Comparison of ENCODE assay signal across 18 cellular contexts in genomic region chr21:25564349-25564948, GRCh38. TPM values are rescaled to one million over a fixed set of nuclear protein-coding genes. Genes with fewer than 3 reads are reported as not detected.
DNase-seq lines count a peak whose midpoint lies in the region; ATAC-seq, FAIRE-seq and TF ChIP-seq lines count a peak whose summit lies in the region.
"Had no signal": no experiment of that assay in that cellular context is flagged by ENCODE, and none has a peak within 500 bp of the region (broad histone marks: within the 10 kb centered on the region; RNA-seq: fewer than 3 reads in every experiment).

No MANE protein-coding gene starts in this region.

- H3K18ac ChIP-seq in H9 (ENCODE audit: insufficient read length, low read depth, low read length) = no peak overlapping the region

- H3K23ac ChIP-seq in H9 (ENCODE audit: insufficient read length, low read depth, low read length) = no peak overlapping the region

- H4K5ac ChIP-seq in H9 (ENCODE audit: insufficient read length, low read depth, low read length) = no peak overlapping the region

- no peak overlapping the region for H2BK15ac ChIP-seq in H9 (ENCODE audit: low read depth, low read length)

- FAIRE-seq in GM18507 (lab: Jason Lieb, UNC) = peak; percentile 69
- FAIRE-seq: G401.6 had no signal

- no peaks in the 10 kb centered on the region for H3K27me3 Mint-ChIP-seq in T-helper 2 cell treated with Interferon-gamma antibody and Interleukin-4, amounts not matched to agents 5 μg/mL and 100 μg/mL, for 36 hours (ENCODE audit: low read depth)
- H3K27me3 Mint-ChIP-seq in activated T-helper 17 cell treated with anti-CD3 and anti-CD28 coated beads, Interleukin-2, amount 50 U/mL, for 72 hours = no peaks in the 10 kb centered on the region
- H3K27me3 Mint-ChIP-seq in natural killer cell (ENCODE audit: low read depth in 2 of 2) = no peaks in the 10 kb centered on the region
- H3K27me3 Mint-ChIP-seq in H9 (ENCODE audit: low read depth) = peaks cover 45% of the 10 kb centered on the region

- no peaks in the 10 kb centered on the region for H3K79me2 ChIP-seq in H9 (ENCODE audit: insufficient read depth, low read length)

- H3K27ac Mint-ChIP-seq in T-helper 2 cell treated with Interferon-gamma antibody and Interleukin-4, amounts not matched to agents 5 μg/mL and 100 μg/mL, for 36 hours = peak overlapping the region; percentile 99
- peak overlapping the region; percentile 90 for H3K27ac Mint-ChIP-seq in activated T-helper 17 cell treated with anti-CD3 and anti-CD28 coated beads, Interleukin-2, amount 50 U/mL, for 72 hours
- H3K27ac Mint-ChIP-seq in natural killer cell (peak overlapping the region; percentile 83 to 84), H9 (no peak overlapping the region)
- H3K27ac Mint-ChIP-seq: GM23338 had no signal

- no peak overlapping the region for H3K4me2 ChIP-seq in H9 (ENCODE audit: insufficient read depth, insufficient read length, low read length)
- H3K4me2 ChIP-seq: GM23338 had no signal

- H3K79me1 ChIP-seq in H9 (ENCODE audit: insufficient read depth, low read depth, low read length, poor library complexity, severe bottlenecking) = no peaks in the 10 kb centered on the region

- H3K4me3 Mint-ChIP-seq in T-helper 2 cell treated with Interferon-gamma antibody and Interleukin-4, amounts not matched to agents 5 μg/mL and 100 μg/mL, for 36 hours = peak overlapping the region; percentile 98
- peak overlapping the region; percentile 88 for H3K4me3 Mint-ChIP-seq in activated T-helper 17 cell treated with anti-CD3 and anti-CD28 coated beads, Interleukin-2, amount 50 U/mL, for 72 hours
- H3K4me3 Mint-ChIP-seq in natural killer cell (peak overlapping the region; percentile 97), H9 (no peak overlapping the region)
- H3K4me3 Mint-ChIP-seq: GM23338 had no signal

- H3K56ac ChIP-seq in H9 (ENCODE audit: insufficient read length, low read depth, low read length) = no peak overlapping the region

- H3K36me3 Mint-ChIP-seq in T-helper 2 cell treated with Interferon-gamma antibody and Interleukin-4, amounts not matched to agents 5 μg/mL and 100 μg/mL, for 36 hours (ENCODE audit: low read depth) = peaks cover 40% of the 10 kb centered on the region
- H3K36me3 Mint-ChIP-seq in activated T-helper 17 cell treated with anti-CD3 and anti-CD28 coated beads, Interleukin-2, amount 50 U/mL, for 72 hours (ENCODE audit: low read depth) = peaks cover 97% of the 10 kb centered on the region
- H3K36me3 Mint-ChIP-seq in natural killer cell (no peaks in the 10 kb centered on the region), H9 (ENCODE audit: insufficient read depth in 1 of 3, low read depth in 3 of 3) (no peaks in the 10 kb centered on the region; a peak in 1 of 7 replicates)

- intact Hi-C loops in natural killer cell (cut with micrococcal nuclease) (loop anchor here (5.0 kb wide), 2 partner anchors 43 to 107 kb away; partner anchors contain the start of gene MRPL39), Right ventricle myocardium inferior (cut with DNase I) (no loop called here)

- H4K91ac ChIP-seq in H9 (ENCODE audit: insufficient read length, low read depth, low read length) = no peak overlapping the region

- WGBS in H9 (ENCODE audit: extremely low coverage, insufficient read length, low lambda C conversion rate) = no CpG with 5 or more reads among the region's 3 CpGs

- no peak overlapping the region for H2BK12ac ChIP-seq in H9 (ENCODE audit: insufficient read length, low read depth, low read length)

- H3K9ac ChIP-seq in H9 (ENCODE audit: extremely low read depth, insufficient read length, low read length) = no peak overlapping the region

- H3K23me2 ChIP-seq in H9 (ENCODE audit: insufficient read length, low read depth, low read length, poor library complexity, severe bottlenecking) = peaks cover 9% of the 10 kb centered on the region

- TF ChIP-seq CTCF in natural killer cell (IDR thresholded peaks at IDR 0.05) (no peak), H9 (conservative IDR thresholded peaks at IDR 0.05) (no peak)

- no peak overlapping the region for H3K27ac ChIP-seq in H9 (ENCODE audit: insufficient read length, low read depth, low read length)
- H3K27ac ChIP-seq: ascending aorta, dorsolateral prefrontal cortex, thyroid gland had no signal

- H3K9me3 Mint-ChIP-seq in T-helper 2 cell treated with Interferon-gamma antibody and Interleukin-4, amounts not matched to agents 5 μg/mL and 100 μg/mL, for 36 hours = no peaks in the 10 kb centered on the region
- H3K9me3 Mint-ChIP-seq in activated T-helper 17 cell treated with anti-CD3 and anti-CD28 coated beads, Interleukin-2, amount 50 U/mL, for 72 hours = peaks cover 3% of the 10 kb centered on the region
- no peaks in the 10 kb centered on the region for H3K9me3 Mint-ChIP-seq in natural killer cell
- H3K9me3 Mint-ChIP-seq in H9 = no peaks in the 10 kb centered on the region
- H3K9me3 Mint-ChIP-seq: GM23338 had no signal

- H3K27me3 ChIP-seq in H9 (ENCODE audit: insufficient read depth, low read length) = peaks cover 6% of the 10 kb centered on the region; the same call in 1 of the 2 replicates
- H3K27me3 ChIP-seq: ascending aorta, dorsolateral prefrontal cortex, thyroid gland had no signal

- no peak overlapping the region for H3K4ac ChIP-seq in H9 (ENCODE audit: low read depth, low read length)

- H2BK120ac ChIP-seq in H9 (ENCODE audit: low read depth, low read length, poor library complexity, severe bottlenecking) = no peak overlapping the region

- DNase-seq in T-helper 2 cell treated with Interferon-gamma antibody and Interleukin-4, amounts not matched to agents 5 μg/mL and 100 μg/mL, for 36 hours (ENCODE audit: low spot score) = no peak
- DNase-seq in T-helper 2 cell = no peak
- no peak for DNase-seq in GM18507 (ENCODE audit: extremely low spot score, insufficient read length, low read depth)
- DNase-seq in natural killer cell = no peak
- no peak for DNase-seq in H9
- DNase-seq in Right ventricle myocardium inferior (ENCODE audit: missing footprints) = no peak
- no peak for DNase-seq in SHP77 treated with DMSO at 0.1 percent for 48 hours (lab: John Stamatoyannopoulos, UW)
- DNase-seq: 8988T, dorsolateral prefrontal cortex, hypothalamus, left cardiac atrium, MV-4-11, SIG-M5, thyroid gland had no signal

- no peak overlapping the region for H4K8ac ChIP-seq in H9 (replicated peaks; ENCODE audit: insufficient read length, low read depth, low read length)

- H3T11ph ChIP-seq in H9 (ENCODE audit: low read length) = no peak overlapping the region

- no peak for ATAC-seq in activated T-helper 17 cell treated with anti-CD3 and anti-CD28 coated beads, Interleukin-2, amount 50 U/mL, for 72 hours (replicated peaks)
- no peak for ATAC-seq in natural killer cell
- no peak for ATAC-seq in Right ventricle myocardium inferior
- ATAC-seq: GM23338, left cardiac atrium had no signal

- H2AFZ ChIP-seq in H9 (ENCODE audit: low read length) = no peak overlapping the region
- H2AFZ ChIP-seq: GM23338 had no signal

- no peak overlapping the region for H2AK5ac ChIP-seq in H9 (ENCODE audit: insufficient read length, low read length)

- no peak overlapping the region for H2BK20ac ChIP-seq in H9 (ENCODE audit: low read depth, low read length, poor library complexity, severe bottlenecking)

- no peaks in the 10 kb centered on the region; the same call in 1 of the 2 replicates for H3K4me1 ChIP-seq in H9 (ENCODE audit: insufficient read depth, low read length)

- no peaks in the 10 kb centered on the region for H4K20me1 ChIP-seq in H9 (ENCODE audit: control insufficient read depth, insufficient read depth, insufficient read length)

- H2BK5ac ChIP-seq in H9 (ENCODE audit: insufficient read length, low read length) = no peak overlapping the region

- H3K4me1 Mint-ChIP-seq in T-helper 2 cell treated with Interferon-gamma antibody and Interleukin-4, amounts not matched to agents 5 μg/mL and 100 μg/mL, for 36 hours (ENCODE audit: low read depth) = peaks cover 73% of the 10 kb centered on the region
- H3K4me1 Mint-ChIP-seq in activated T-helper 17 cell treated with anti-CD3 and anti-CD28 coated beads, Interleukin-2, amount 50 U/mL, for 72 hours = peaks cover 38% of the 10 kb centered on the region
- H3K4me1 Mint-ChIP-seq in natural killer cell (peaks cover 54 to 59% of the 10 kb centered on the region in 2 donors), H9 (peaks cover 14 to 16% of the 10 kb centered on the region in 2 experiments)

- no peak overlapping the region for H3K14ac ChIP-seq in H9 (ENCODE audit: insufficient read depth, low read length)

- H3K9me3 ChIP-seq in H9 (ENCODE audit: control insufficient read depth, low read depth, low read length) = no peaks in the 10 kb centered on the region
- H3K9me3 ChIP-seq: ascending aorta, thyroid gland had no signal

RNA-seq across cellular contexts. Expression of gene MRPL39, which starts 42.8 kb away (rescaled TPM):
- 10 to 100 TPM; 43.5 to 55.7 TPM for total RNA-seq in activated T-helper 17 cell treated with anti-CD3 and anti-CD28 coated beads, Interleukin-2, amount 50 U/mL, for 72 hours
- total RNA-seq in natural killer cell = 10 to 100 TPM; 10.8 to 12.8 (median 10.8) TPM
- 56.1 and 58.8 TPM in 2 replicates for total RNA-seq in H9 (2021)
- total RNA-seq in Right ventricle myocardium inferior = 59.4 TPM

Comparison
In these comparisons a context has a peak if more than half of its experiments do, and no peak if none do; other contexts are left out.
1. H3K27ac Mint-ChIP-seq: peak in T-helper 2 cell treated with Interferon-gamma antibody and Interleukin-4, amounts not matched to agents 5 μg/mL and 100 μg/mL, for 36 hours (single experiment), activated T-helper 17 cell treated with anti-CD3 and anti-CD28 coated beads, Interleukin-2, amount 50 U/mL, for 72 hours (single experiment) and natural killer cell (2 of 2); none in H9 (0 of 3).
2. H3K4me3 Mint-ChIP-seq: peak in T-helper 2 cell treated with Interferon-gamma antibody and Interleukin-4, amounts not matched to agents 5 μg/mL and 100 μg/mL, for 36 hours (single experiment), activated T-helper 17 cell treated with anti-CD3 and anti-CD28 coated beads, Interleukin-2, amount 50 U/mL, for 72 hours (single experiment) and natural killer cell (single experiment); none in H9 (0 of 2).